Comparison of ENCODE assay signal across 9 cellular contexts in genomic region chr9:87479801-87480201, GRCh38. TPM values are rescaled to one million over a fixed set of nuclear protein-coding genes. Genes with fewer than 3 reads are reported as not detected.
DNase-seq lines count a peak whose midpoint lies in the region; ATAC-seq lines count a peak whose summit lies in the region.
"Had no signal": no experiment of that assay in that cellular context is flagged by ENCODE, and none has a peak within 500 bp of the region (broad histone marks: within the 10 kb centered on the region; RNA-seq: fewer than 3 reads in every experiment).

No MANE protein-coding gene starts in this region.

- no peak overlapping the region for H3K4me2 ChIP-seq in mesendoderm (ENCODE audit: low read length)

- no peaks in the 10 kb centered on the region for H3K36me3 ChIP-seq in mesendoderm (ENCODE audit: control insufficient read depth, insufficient read depth, low read length)
- H3K36me3 ChIP-seq in effector memory CD4-positive, alpha-beta T cell (ENCODE audit: control insufficient read depth, insufficient read depth, low read length) = no peaks in the 10 kb centered on the region

- H3K4me3 Mint-ChIP-seq in activated naive CD8-positive, alpha-beta T cell treated with anti-CD3 and anti-CD28 coated beads, Interleukin-2, amount 50 U/mL, for 24 hours = no peak overlapping the region
- no peak overlapping the region for H3K4me3 Mint-ChIP-seq in activated naive CD8-positive, alpha-beta T cell treated with anti-CD3 and anti-CD28 coated beads for 36 hours

- H3K9me3 ChIP-seq in effector memory CD4-positive, alpha-beta T cell (ENCODE audit: control insufficient read depth, low read length) = no peaks in the 10 kb centered on the region

- H3K56ac ChIP-seq in mesendoderm (ENCODE audit: low read length) = no peak overlapping the region

- H3K4me1 ChIP-seq in mesendoderm (ENCODE audit: control insufficient read depth, low read depth, low read length) = no peaks in the 10 kb centered on the region
- H3K4me1 ChIP-seq in effector memory CD4-positive, alpha-beta T cell (ENCODE audit: control insufficient read depth, insufficient read depth, low read length, poor library complexity, severe bottlenecking) = no peaks in the 10 kb centered on the region

- H3K9me3 Mint-ChIP-seq in activated naive CD8-positive, alpha-beta T cell treated with anti-CD3 and anti-CD28 coated beads, Interleukin-2, amount 50 U/mL, for 24 hours = no peaks in the 10 kb centered on the region
- H3K9me3 Mint-ChIP-seq in activated naive CD8-positive, alpha-beta T cell treated with anti-CD3 and anti-CD28 coated beads for 36 hours = no peaks in the 10 kb centered on the region

- H3K18ac ChIP-seq in mesendoderm (ENCODE audit: low read length) = no peak overlapping the region

- no peak for DNase-seq in activated naive CD8-positive, alpha-beta T cell treated with anti-CD3 and anti-CD28 coated beads, Interleukin-2, amount 50 U/mL, for 24 hours
- no peak for DNase-seq in activated naive CD8-positive, alpha-beta T cell treated with anti-CD3 and anti-CD28 coated beads for 36 hours
- DNase-seq in RPMI7951 (ENCODE audit: low read depth) = peak; percentile 58
- DNase-seq in myocyte (ENCODE audit: low read depth) = peak; percentile 91
- DNase-seq in mesendoderm = no peak
- DNase-seq in effector memory CD4-positive, alpha-beta T cell = no peak

- WGBS in mesendoderm (ENCODE audit: extremely low coverage, insufficient coverage, low lambda C conversion rate) = no CpG with 5 or more reads among the region's 4 CpGs

- no peak overlapping the region for H2BK15ac ChIP-seq in mesendoderm (replicated peaks; ENCODE audit: low read depth)

- H3K79me2 ChIP-seq in mesendoderm (ENCODE audit: control insufficient read depth, insufficient read depth, low read length) = no peaks in the 10 kb centered on the region

- H3K36me3 Mint-ChIP-seq in activated naive CD8-positive, alpha-beta T cell treated with anti-CD3 and anti-CD28 coated beads, Interleukin-2, amount 50 U/mL, for 24 hours (ENCODE audit: low read depth) = no peaks in the 10 kb centered on the region
- no peaks in the 10 kb centered on the region for H3K36me3 Mint-ChIP-seq in activated naive CD8-positive, alpha-beta T cell treated with anti-CD3 and anti-CD28 coated beads for 36 hours

- H3K27me3 ChIP-seq in mesendoderm (ENCODE audit: insufficient read depth, low read length, poor library complexity) = no peaks in the 10 kb centered on the region
- H3K27me3 ChIP-seq in effector memory CD4-positive, alpha-beta T cell (replicated peaks; ENCODE audit: control insufficient read depth, insufficient read depth, low read length, poor library complexity, severe bottlenecking) = no peaks in the 10 kb centered on the region

- H3K4ac ChIP-seq in mesendoderm (ENCODE audit: low read depth, low read length) = no peak overlapping the region

- no peak overlapping the region for H3K23ac ChIP-seq in mesendoderm (ENCODE audit: low read length)

- H2AK5ac ChIP-seq in mesendoderm (ENCODE audit: low read length) = no peak overlapping the region

- no peak overlapping the region for H2BK120ac ChIP-seq in mesendoderm (ENCODE audit: low read depth, low read length)

- no peak overlapping the region for H4K5ac ChIP-seq in mesendoderm (ENCODE audit: low read length)

- peaks cover 11% of the 10 kb centered on the region for H3K4me1 Mint-ChIP-seq in activated naive CD8-positive, alpha-beta T cell treated with anti-CD3 and anti-CD28 coated beads, Interleukin-2, amount 50 U/mL, for 24 hours
- peaks cover 12% of the 10 kb centered on the region for H3K4me1 Mint-ChIP-seq in activated naive CD8-positive, alpha-beta T cell treated with anti-CD3 and anti-CD28 coated beads for 36 hours

- H3K79me1 ChIP-seq in mesendoderm (ENCODE audit: low read length) = no peaks in the 10 kb centered on the region

- no peak overlapping the region for H3K27ac ChIP-seq in mesendoderm (ENCODE audit: low read depth, low read length)
- no peak overlapping the region for H3K27ac ChIP-seq in effector memory CD4-positive, alpha-beta T cell (ENCODE audit: insufficient read depth, low read length, poor library complexity, severe bottlenecking)
- H3K27ac ChIP-seq: VCaP had no signal

- no peak overlapping the region for H3K4me3 ChIP-seq in mesendoderm (ENCODE audit: low read length)
- no peak overlapping the region for H3K4me3 ChIP-seq in effector memory CD4-positive, alpha-beta T cell (ENCODE audit: insufficient read depth, low read depth, low read length, poor library complexity, severe bottlenecking)

- H3K27ac Mint-ChIP-seq in activated naive CD8-positive, alpha-beta T cell treated with anti-CD3 and anti-CD28 coated beads, Interleukin-2, amount 50 U/mL, for 24 hours = no peak overlapping the region
- H3K27ac Mint-ChIP-seq in activated naive CD8-positive, alpha-beta T cell treated with anti-CD3 and anti-CD28 coated beads for 36 hours = no peak overlapping the region

- H3K9ac ChIP-seq in mesendoderm (ENCODE audit: low read length) = no peak overlapping the region

- no peak overlapping the region for H4K8ac ChIP-seq in mesendoderm (ENCODE audit: low read depth, low read length)

- no peak overlapping the region for H2BK5ac ChIP-seq in mesendoderm (ENCODE audit: low read length)

- no peaks in the 10 kb centered on the region for H3K27me3 Mint-ChIP-seq in activated naive CD8-positive, alpha-beta T cell treated with anti-CD3 and anti-CD28 coated beads, Interleukin-2, amount 50 U/mL, for 24 hours
- H3K27me3 Mint-ChIP-seq in activated naive CD8-positive, alpha-beta T cell treated with anti-CD3 and anti-CD28 coated beads for 36 hours = no peaks in the 10 kb centered on the region

- peak; percentile 52 for ATAC-seq in activated naive CD8-positive, alpha-beta T cell treated with anti-CD3 and anti-CD28 coated beads, Interleukin-2, amount 50 U/mL, for 24 hours
- ATAC-seq in HG02970 (IDR thresholded peaks at IDR 0.05; ENCODE audit: low FRiP score, unreplicated experiment) (peak; percentile 75), HG03135 (IDR thresholded peaks at IDR 0.05; ENCODE audit: unreplicated experiment) (no peak)

RNA-seq across cellular contexts. Expression of gene DAPK1, which starts 17.9 kb away (rescaled TPM):
- 1 to 10 TPM; 1.6 to 1.9 TPM for total RNA-seq in activated naive CD8-positive, alpha-beta T cell treated with anti-CD3 and anti-CD28 coated beads for 36 hours
- 0.12 and 0.20 TPM in 2 replicates for total RNA-seq in RPMI7951 (2014; rRNA removed; shearing (Covaris generic))
- total RNA-seq in myocyte = 56.2 and 68.3 TPM in 2 replicates
- polyA plus RNA-seq in myocyte (2012) = 56.5 TPM
- polyA plus RNA-seq in mesendoderm (2013, experiment 1 of 2) = 58.2 TPM
- polyA plus RNA-seq in mesendoderm (2013, experiment 2 of 2) = 58.7 TPM

Comparison
In these comparisons a context has a peak if more than half of its experiments do, and no peak if none do; other contexts are left out.
1. DNase-seq: peak in RPMI7951 (single experiment) and myocyte (single experiment); none in activated naive CD8-positive, alpha-beta T cell treated with anti-CD3 and anti-CD28 coated beads, Interleukin-2, amount 50 U/mL, for 24 hours (single experiment), activated naive CD8-positive, alpha-beta T cell treated with anti-CD3 and anti-CD28 coated beads for 36 hours (single experiment), mesendoderm (single experiment) and effector memory CD4-positive, alpha-beta T cell (0 of 3).
2. RNA of gene DAPK1, which starts 17.9 kb away (total RNA-seq): 56.2 to 68.3 TPM in myocyte; 1.6 to 1.9 TPM in activated naive CD8-positive, alpha-beta T cell treated with anti-CD3 and anti-CD28 coated beads for 36 hours and 0.12 to 0.20 TPM in RPMI7951; every median in the first group is over 10 times any median in the second.